In genomic region chr20:3896302-3896701, GRCh38 we compare ENCODE assay signal across 16 cellular contexts. TPM values are rescaled to one million over a fixed set of nuclear protein-coding genes. Genes with fewer than 3 reads are reported as not detected.
DNase-seq lines count a peak whose midpoint lies in the region; ATAC-seq and TF ChIP-seq lines count a peak whose summit lies in the region.
"Had no signal": no experiment of that assay in that cellular context is flagged by ENCODE, and none has a peak within 500 bp of the region (broad histone marks: within the 10 kb centered on the region; RNA-seq: fewer than 3 reads in every experiment).

No MANE protein-coding gene starts in this region.

- TF ChIP-seq CTCF in cardiac muscle cell (IDR thresholded peaks at IDR 0.05; ENCODE audit: low read depth, low read length), result no peak
- TF ChIP-seq CTCF in ascending aorta (IDR thresholded peaks at IDR 0.05), result no peak
- no peak for TF ChIP-seq CTCF in hepatocyte (IDR thresholded peaks at IDR 0.05; ENCODE audit: poor library complexity)
- TF ChIP-seq CTCF in thyroid gland (IDR thresholded peaks at IDR 0.05), result no peak

- H3K27me3 ChIP-seq in cardiac muscle cell (no peaks in the 10 kb centered on the region), ascending aorta (no peaks in the 10 kb centered on the region), hepatocyte (no peaks in the 10 kb centered on the region), thyroid gland (no peaks in the 10 kb centered on the region)
- H3K27me3 ChIP-seq: neural progenitor cell had no signal

- no peak overlapping the region for H2AFZ ChIP-seq in hepatocyte
- H2AFZ ChIP-seq: neural progenitor cell had no signal

- DNase-seq in cardiac muscle cell (ENCODE audit: low read depth in 1 of 2, low spot score in 1 of 2) (peak in 1 of 2 donors; percentile 78), Right ventricle myocardium superior (no peak), ascending aorta (ENCODE audit: low spot score in 2 of 2) (no peak), hepatocyte (ENCODE audit: low spot score) (no peak), thyroid gland (no peak), NCI-H510A treated with DMSO at 0.1 percent for 48 hours (lab: John Stamatoyannopoulos, UW) (no peak)
- no peak for DNase-seq in activated effector memory CD4-positive, alpha-beta T cell treated with anti-CD3 and anti-CD28 coated beads, Interleukin-2, amount 50 U/mL, for 16 hours
- DNase-seq: activated naive CD4-positive, alpha-beta T cell treated with anti-CD3 and anti-CD28 coated beads, Interleukin-2, amount 50 U/mL, for 16 hours; cerebellar nuclear complex; lower lobe of right lung; NCI-H2107; SHP77 had no signal

- ATAC-seq in Right ventricle myocardium superior (ENCODE audit: poor library complexity) (no peak), GM19455 (IDR thresholded peaks at IDR 0.05; ENCODE audit: unreplicated experiment) (no peak)
- ATAC-seq: esophagus mucosa, lower lobe of right lung, sciatic nerve had no signal

- no peak for TF ChIP-seq POLR2A in thyroid gland (IDR thresholded peaks at IDR 0.05)

- H3K9me3 ChIP-seq in cardiac muscle cell (ENCODE audit: low read depth) (no peaks in the 10 kb centered on the region), ascending aorta (no peaks in the 10 kb centered on the region), hepatocyte (ENCODE audit: low read depth) (no peaks in the 10 kb centered on the region), thyroid gland (no peaks in the 10 kb centered on the region)
- H3K9me3 ChIP-seq: lower lobe of right lung had no signal

- H3K4me1 ChIP-seq in cardiac muscle cell (ENCODE audit: low read depth), result peaks cover 7% of the 10 kb centered on the region
- peaks cover 16 to 75% of the 10 kb centered on the region in 2 donors for H3K4me1 ChIP-seq in ascending aorta
- H3K4me1 ChIP-seq in hepatocyte (ENCODE audit: insufficient read depth), result peaks cover 10% of the 10 kb centered on the region
- H3K4me1 ChIP-seq in thyroid gland, result peaks cover 38 to 84% of the 10 kb centered on the region in 2 donors

- no peaks in the 10 kb centered on the region for H3K36me3 ChIP-seq in cardiac muscle cell
- H3K36me3 ChIP-seq in ascending aorta, result no peaks in the 10 kb centered on the region
- H3K36me3 ChIP-seq in hepatocyte (replicated peaks; ENCODE audit: insufficient read depth, low read depth), result no peaks in the 10 kb centered on the region
- H3K36me3 ChIP-seq in thyroid gland, result no peaks in the 10 kb centered on the region
- H3K36me3 ChIP-seq: lower lobe of right lung, neural progenitor cell had no signal

- peaks cover 100% of the 10 kb centered on the region for H3K79me2 ChIP-seq in hepatocyte

- peak overlapping the region; percentile 29 for H3K4me2 ChIP-seq in hepatocyte
- H3K4me2 ChIP-seq: neural progenitor cell had no signal

- peaks cover 100% of the 10 kb centered on the region for H4K20me1 ChIP-seq in hepatocyte (ENCODE audit: insufficient read depth, poor library complexity, severe bottlenecking)

- intact Hi-C loops in Right ventricle myocardium superior (cut with DNase I), result no loop called here
- intact Hi-C loops in ascending aorta (cut with DNase I), result no loop called here
- intact Hi-C loops in thyroid gland (cut with DNase I), result loop anchor here (10.0 kb wide), 1 partner anchor 118 kb away; the partner anchor contains the start of gene RNF24

- H3K9me2 ChIP-seq in hepatocyte (replicated peaks; ENCODE audit: insufficient read depth), result no peaks in the 10 kb centered on the region

- H3K27ac ChIP-seq in cardiac muscle cell (peak overlapping the region; percentile 30), ascending aorta (peak overlapping the region; percentile 52 to 76), hepatocyte (no peak overlapping the region), thyroid gland (no peak overlapping the region)
- H3K27ac ChIP-seq: lower lobe of right lung, neural progenitor cell had no signal

- 75% methylated on average over 4 of the region's 4 CpGs for WGBS in hepatocyte (ENCODE audit: low lambda C conversion rate, missing lambda C conversion rate)
- 88 to 90% methylated on average over 4 of the region's 4 CpGs for WGBS in thyroid gland, 2 donors

- H3K4me3 ChIP-seq in cardiac muscle cell (no peak overlapping the region), ascending aorta (peak overlapping the region in 1 of 2 donors; percentile 20), hepatocyte (no peak overlapping the region), thyroid gland (replicated peaks in 1 of 3) (no peak overlapping the region)
- H3K4me3 ChIP-seq: lower lobe of right lung, neural progenitor cell had no signal

RNA-seq across cellular contexts. Expression of gene PANK2, which starts 7.1 kb away (rescaled TPM):
- total RNA-seq in cardiac muscle cell (29.2 and 33.4 TPM in 2 replicates), Right ventricle myocardium superior (15.9 TPM), ascending aorta (81.1 TPM), hepatocyte (37.4 and 37.6 TPM in 2 replicates), thyroid gland (10 to 100 TPM; 52.3 to 63.4 (median 61.4) TPM)
- polyA plus RNA-seq in cardiac muscle cell (21.0 and 24.1 TPM in 2 replicates), hepatocyte (24.1 and 37.6 TPM in 2 replicates)

RNA-seq across cellular contexts. Expression of gene MAVS, which starts 49.7 kb away (rescaled TPM):
- total RNA-seq in cardiac muscle cell (34.7 and 40.9 TPM in 2 replicates), Right ventricle myocardium superior (35.7 TPM), ascending aorta (35.2 TPM), hepatocyte (21.9 and 24.7 TPM in 2 replicates), thyroid gland (10 to 100 TPM; 30.4 to 52.3 (median 39.0) TPM)
- polyA plus RNA-seq in cardiac muscle cell (15.0 and 19.8 TPM in 2 replicates), hepatocyte (12.6 and 15.6 TPM in 2 replicates)

Comparison
In these comparisons a context has a peak if more than half of its experiments do, and no peak if none do; other contexts are left out.
1. H3K27ac ChIP-seq: peak in cardiac muscle cell (single experiment) and ascending aorta (2 of 2); none in hepatocyte (single experiment) and thyroid gland (0 of 3).